In the genomic region with DNA sequence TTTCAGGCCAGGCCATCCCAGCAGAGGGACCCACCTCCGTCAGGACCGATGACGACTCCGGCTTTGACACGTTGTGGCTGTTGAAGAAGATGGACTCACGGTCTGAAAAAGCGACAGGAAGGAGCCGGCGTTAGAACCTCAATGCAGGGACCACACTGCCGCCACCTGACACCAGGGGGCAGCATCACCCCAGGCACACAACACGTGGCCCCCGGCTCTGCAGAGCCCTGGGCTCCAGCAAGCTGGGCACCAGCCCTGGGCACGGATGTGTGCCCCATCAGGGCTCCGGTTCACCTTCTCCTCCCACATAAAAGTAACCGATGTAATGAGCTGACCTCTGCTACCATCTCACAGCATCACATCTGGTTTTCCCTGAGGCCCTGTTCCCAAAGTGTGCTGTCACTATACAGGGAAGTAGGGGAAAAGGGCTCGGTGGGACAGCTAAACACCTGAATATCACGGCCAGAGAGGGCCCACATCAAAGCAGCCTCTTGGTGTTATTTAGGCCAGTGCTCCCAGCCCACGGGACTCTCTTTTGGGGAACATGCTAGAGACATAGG, we compare ENCODE assay signal across 8 cellular contexts. TPM values are rescaled to one million over a fixed set of nuclear protein-coding genes. Genes with fewer than 3 reads are reported as not detected.
DNase-seq lines count a peak whose midpoint lies in the region; ATAC-seq, FAIRE-seq and TF ChIP-seq lines count a peak whose summit lies in the region.

No MANE protein-coding gene starts in this region.

- peaks cover 7% of the 10 kb centered on the region for H3K4me1 ChIP-seq in CD4-positive, CD25-positive, alpha-beta regulatory T cell (ENCODE audit: control insufficient read depth, insufficient read depth, low read length, poor library complexity, severe bottlenecking)

- H3K36me3 Mint-ChIP-seq in CD4-positive, CD25-positive, alpha-beta regulatory T cell = peaks cover 13% of the 10 kb centered on the region

- H3K27me3 ChIP-seq in CD4-positive, CD25-positive, alpha-beta regulatory T cell (ENCODE audit: control insufficient read depth, insufficient read depth, low read length) = no peaks in the 10 kb centered on the region

- peak; percentile 61 to 83 (median 74) for DNase-seq in CD4-positive, CD25-positive, alpha-beta regulatory T cell
- DNase-seq in HTR-8/SVneo (ENCODE audit: insufficient read length, low spot score) = peak; percentile 85
- peak; percentile 63 for DNase-seq in RKO (ENCODE audit: low spot score)
- DNase-seq in activated T-helper 9 cell treated with anti-CD3 and anti-CD28 coated beads, Interleukin-2, amount 50 U/mL, for 16 hours (ENCODE audit: low read depth) = peak; percentile 67
- DNase-seq in fibroblast of villous mesenchyme (ENCODE audit: low read depth) = peak; percentile 66
- DNase-seq in nucleus accumbens (lab: John Stamatoyannopoulos, UW) = peak in 53 of 56 donors; percentile 11 to 91 (median 75)
- DNase-seq in superior temporal gyrus (ENCODE audit: extremely low spot score) = peak; percentile 94

- peaks cover 22% of the 10 kb centered on the region for H3K36me3 ChIP-seq in CD4-positive, CD25-positive, alpha-beta regulatory T cell (ENCODE audit: control insufficient read depth, insufficient read depth, low read length)

- H3K27me3 Mint-ChIP-seq in CD4-positive, CD25-positive, alpha-beta regulatory T cell = no peaks in the 10 kb centered on the region

- H3K27ac ChIP-seq in CD4-positive, CD25-positive, alpha-beta regulatory T cell (ENCODE audit: insufficient read depth, low read length, poor library complexity, severe bottlenecking) = no peak overlapping the region

- H3K4me1 Mint-ChIP-seq in CD4-positive, CD25-positive, alpha-beta regulatory T cell = peaks cover 4 to 7% (median 6%) of the 10 kb centered on the region in 4 donors

- ATAC-seq in CD4-positive, CD25-positive, alpha-beta regulatory T cell (ENCODE audit: low read depth in 2 of 2) = peak; percentile 87 to 88
- ATAC-seq in GM19463 (IDR thresholded peaks at IDR 0.05; ENCODE audit: unreplicated experiment) = peak; percentile 83

- H3K9me3 Mint-ChIP-seq in CD4-positive, CD25-positive, alpha-beta regulatory T cell = no peaks in the 10 kb centered on the region

- no peaks in the 10 kb centered on the region for H3K9me3 ChIP-seq in CD4-positive, CD25-positive, alpha-beta regulatory T cell (ENCODE audit: control insufficient read depth in 2 of 2, low read length in 2 of 2)

- H3K4me3 ChIP-seq in CD4-positive, CD25-positive, alpha-beta regulatory T cell (ENCODE audit: low read depth, low read length) = no peak overlapping the region
- no peak overlapping the region for H3K4me3 ChIP-seq in fibroblast of villous mesenchyme (ENCODE audit: low read depth, low read length)

- peak; percentile 92 for TF ChIP-seq CTCF in fibroblast of villous mesenchyme (IDR thresholded peaks at IDR 0.05; ENCODE audit: insufficient read depth, low read depth, low read length)

- FAIRE-seq in HTR-8/SVneo (lab: Jason Lieb, UNC) = peak; percentile 60

- peak overlapping the region in 2 of 3 donors; percentile 9 to 71 for H3K27ac Mint-ChIP-seq in CD4-positive, CD25-positive, alpha-beta regulatory T cell

- no peak overlapping the region for H3K4me3 Mint-ChIP-seq in CD4-positive, CD25-positive, alpha-beta regulatory T cell

RNA-seq across cellular contexts. Expression of a gene that starts 29.0 kb away (rescaled TPM):
- not detected for total RNA-seq in CD4-positive, CD25-positive, alpha-beta regulatory T cell
- under 1 TPM; 0.21 to 0.72 (median 0.33) TPM for polyA plus RNA-seq in CD4-positive, CD25-positive, alpha-beta regulatory T cell
- not detected in 2 replicates for total RNA-seq in fibroblast of villous mesenchyme
